ENCODE assay signal across 1 cellular context in the genomic region with DNA sequence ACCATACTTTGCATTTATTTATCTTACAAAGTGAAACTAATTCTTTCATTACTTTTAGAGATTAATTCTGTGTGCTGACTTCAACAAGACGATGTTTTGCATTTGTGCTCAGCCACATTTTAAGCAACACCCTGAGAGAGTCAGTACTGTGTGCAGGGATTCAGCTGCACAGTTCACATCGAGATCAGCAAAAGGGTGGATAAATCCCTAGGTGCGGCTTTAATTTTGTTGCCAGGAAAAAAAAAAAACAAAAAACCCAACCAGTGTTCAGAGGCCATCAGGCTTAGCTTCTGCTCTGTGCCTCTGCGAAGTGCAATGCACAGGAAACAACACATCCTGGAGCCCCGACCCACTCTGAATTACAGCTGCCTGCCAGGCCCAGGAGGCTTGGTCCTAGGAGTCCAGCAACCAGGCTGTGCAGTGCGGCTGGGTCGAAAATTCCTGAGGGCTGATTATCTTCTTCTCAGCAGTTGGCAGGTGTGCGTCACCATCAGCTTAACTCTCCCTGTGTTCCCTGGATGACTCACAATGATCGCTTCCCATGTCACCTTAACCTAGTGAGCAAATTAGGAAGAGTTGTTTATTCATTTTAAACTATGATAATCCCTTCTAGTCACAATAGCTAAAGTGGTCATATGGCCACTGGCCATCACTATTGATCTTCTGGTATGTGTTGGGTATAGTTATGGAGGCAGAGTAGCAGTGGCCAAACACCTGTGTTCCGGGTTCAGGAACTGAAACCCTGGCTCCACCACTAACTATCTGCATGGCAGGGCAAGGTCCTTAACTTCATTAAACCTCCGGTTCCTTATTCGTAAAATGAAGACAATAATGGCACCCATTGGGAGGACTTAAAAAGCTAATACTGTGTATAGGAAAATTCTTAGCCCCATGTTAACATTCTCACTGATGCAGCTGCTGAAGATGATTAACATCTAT.
TF ChIP-seq lines count a peak whose summit lies in the region.

No MANE protein-coding gene starts in this region.

TF ChIP-seq in HCT116, 20 proteins besides CTCF, POLR2A, EP300 and RAD21 (continued from another document):
- TF ChIP-seq JUND (IDR thresholded peaks at IDR 0.05) (peak; percentile 93), CBX3 (IDR thresholded peaks at IDR 0.05; ENCODE audit: low read depth) (peak; percentile 91), CEBPB (IDR thresholded peaks at IDR 0.05; ENCODE audit: low read depth) (no peak; the same call in 1 of the 2 replicates), SRF (IDR thresholded peaks at IDR 0.05; ENCODE audit: low read depth) (0 out of 2 replicates have a peak, but pooled peaks have one; percentile 48), ZFX (IDR thresholded peaks at IDR 0.05) (no peak), TCF7L2 (IDR thresholded peaks at IDR 0.05; ENCODE audit: borderline replicate concordance, extremely low read depth, insufficient read depth, insufficient read length) (no peak), ELF1 (IDR thresholded peaks at IDR 0.05; ENCODE audit: borderline replicate concordance, low read depth) (no peak), POLR2AphosphoS5 (IDR thresholded peaks at IDR 0.05; ENCODE audit: low read depth, low read length) (peak; percentile 32; the same call in 1 of the 2 replicates), SIN3A (IDR thresholded peaks at IDR 0.05; ENCODE audit: low read depth) (0 out of 2 replicates have a peak, but pooled peaks have one; percentile 42), FOSL1 (IDR thresholded peaks at IDR 0.05; ENCODE audit: low read depth) (peak; percentile 92), EZH2phosphoT487 (IDR thresholded peaks at IDR 0.05; ENCODE audit: borderline replicate concordance) (no peak), SP1 (IDR thresholded peaks at IDR 0.05; ENCODE audit: low read depth) (peak; percentile 75), YY1 (IDR thresholded peaks at IDR 0.05; ENCODE audit: extremely low read depth, insufficient replicate concordance, low read depth, low read length) (no peak), EZH2 (IDR thresholded peaks at IDR 0.05) (no peak), ZNF274 (IDR thresholded peaks at IDR 0.05; ENCODE audit: low read depth, low read length) (no peak)
- TF ChIP-seq, protein P1, sequence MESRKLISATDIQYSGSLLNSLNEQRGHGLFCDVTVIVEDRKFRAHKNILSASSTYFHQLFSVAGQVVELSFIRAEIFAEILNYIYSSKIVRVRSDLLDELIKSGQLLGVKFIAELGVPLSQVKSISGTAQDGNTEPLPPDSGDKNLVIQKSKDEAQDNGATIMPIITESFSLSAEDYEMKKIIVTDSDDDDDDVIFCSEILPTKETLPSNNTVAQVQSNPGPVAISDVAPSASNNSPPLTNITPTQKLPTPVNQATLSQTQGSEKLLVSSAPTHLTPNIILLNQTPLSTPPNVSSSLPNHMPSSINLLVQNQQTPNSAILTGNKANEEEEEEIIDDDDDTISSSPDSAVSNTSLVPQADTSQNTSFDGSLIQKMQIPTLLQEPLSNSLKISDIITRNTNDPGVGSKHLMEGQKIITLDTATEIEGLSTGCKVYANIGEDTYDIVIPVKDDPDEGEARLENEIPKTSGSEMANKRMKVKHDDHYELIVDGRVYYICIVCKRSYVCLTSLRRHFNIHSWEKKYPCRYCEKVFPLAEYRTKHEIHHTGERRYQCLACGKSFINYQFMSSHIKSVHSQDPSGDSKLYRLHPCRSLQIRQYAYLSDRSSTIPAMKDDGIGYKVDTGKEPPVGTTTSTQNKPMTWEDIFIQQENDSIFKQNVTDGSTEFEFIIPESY (IDR thresholded peaks at IDR 0.05; ENCODE audit: extremely low read depth, insufficient replicate concordance, low read length): no peak
- TF ChIP-seq, protein P2, sequence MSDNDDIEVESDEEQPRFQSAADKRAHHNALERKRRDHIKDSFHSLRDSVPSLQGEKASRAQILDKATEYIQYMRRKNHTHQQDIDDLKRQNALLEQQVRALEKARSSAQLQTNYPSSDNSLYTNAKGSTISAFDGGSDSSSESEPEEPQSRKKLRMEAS (IDR thresholded peaks at IDR 0.05): peak; percentile 37; the same call in 1 of the 2 replicates
TF ChIP-seq in HCT116: peak in this region for 8.
